In genomic region chr4:94349193-94349592, GRCh38 we compare ENCODE assay signal across 1 cellular context.
TF ChIP-seq lines count a peak whose summit lies in the region.

No MANE protein-coding gene starts in this region.

TF ChIP-seq in K562, 482 proteins besides CTCF, POLR2A, EP300 and RAD21 (continued from another document):
- TF ChIP-seq ZNF561 (CRISPR knock-in tag; conservative IDR thresholded peaks at IDR 0.05) (no peak), NEUROD1 (IDR thresholded peaks at IDR 0.05; ENCODE audit: borderline replicate concordance, low read depth, low read length, partially characterized antibody) (no peak), NFYB (IDR thresholded peaks at IDR 0.05; ENCODE audit: extremely low read depth, insufficient read length) (no peak), ATF3 (IDR thresholded peaks at IDR 0.05) (peak; percentile 46; the same call in 1 of the 2 replicates), ATF3 (CRISPR knock-in tag; conservative IDR thresholded peaks at IDR 0.05) (no peak), FOSL1 (tag; conservative IDR thresholded peaks at IDR 0.05) (peak; percentile 82), ZNF239 (CRISPR knock-in tag; IDR thresholded peaks at IDR 0.05) (no peak), MCM2 (IDR thresholded peaks at IDR 0.05; ENCODE audit: low read depth) (no peak), OTX1 (CRISPR knock-in tag; IDR thresholded peaks at IDR 0.05) (no peak), STAG1 (CRISPR knock-in tag; IDR thresholded peaks at IDR 0.05; ENCODE audit: borderline replicate concordance) (no peak), ZNF695 (CRISPR knock-in tag; IDR thresholded peaks at IDR 0.05) (no peak), POLR2H (tag; IDR thresholded peaks at IDR 0.05; ENCODE audit: low read depth) (0 out of 2 replicates have a peak, but pooled peaks have one; percentile 11), PHB (CRISPR knock-in tag; IDR thresholded peaks at IDR 0.05) (no peak), ARID1B (IDR thresholded peaks at IDR 0.05) (0 out of 2 replicates have a peak, but pooled peaks have one; percentile 14), ZC3H11A (IDR thresholded peaks at IDR 0.05; ENCODE audit: low read depth, low read length) (no peak)
- TF ChIP-seq, protein P1, sequence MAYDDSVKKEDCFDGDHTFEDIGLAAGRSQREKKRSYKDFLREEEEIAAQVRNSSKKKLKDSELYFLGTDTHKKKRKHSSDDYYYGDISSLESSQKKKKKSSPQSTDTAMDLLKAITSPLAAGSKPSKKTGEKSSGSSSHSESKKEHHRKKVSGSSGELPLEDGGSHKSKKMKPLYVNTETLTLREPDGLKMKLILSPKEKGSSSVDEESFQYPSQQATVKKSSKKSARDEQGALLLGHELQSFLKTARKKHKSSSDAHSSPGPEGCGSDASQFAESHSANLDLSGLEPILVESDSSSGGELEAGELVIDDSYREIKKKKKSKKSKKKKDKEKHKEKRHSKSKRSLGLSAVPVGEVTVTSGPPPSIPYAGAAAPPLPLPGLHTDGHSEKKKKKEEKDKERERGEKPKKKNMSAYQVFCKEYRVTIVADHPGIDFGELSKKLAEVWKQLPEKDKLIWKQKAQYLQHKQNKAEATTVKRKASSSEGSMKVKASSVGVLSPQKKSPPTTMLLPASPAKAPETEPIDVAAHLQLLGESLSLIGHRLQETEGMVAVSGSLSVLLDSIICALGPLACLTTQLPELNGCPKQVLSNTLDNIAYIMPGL (CRISPR knock-in tag; IDR thresholded peaks at IDR 0.05), result no peak
